In genomic region chr3:42654331-42655201, GRCh38 we compare ENCODE assay signal across 8 cellular contexts. TPM values are rescaled to one million over a fixed set of nuclear protein-coding genes. Genes with fewer than 3 reads are reported as not detected.
DNase-seq lines count a peak whose midpoint lies in the region; ATAC-seq, FAIRE-seq and TF ChIP-seq lines count a peak whose summit lies in the region.

No MANE protein-coding gene starts in this region.

- H3K4me3 ChIP-seq in AG04449 (ENCODE audit: low read depth, low read length) (peak overlapping the region; percentile 78), GM12865 (ENCODE audit: low read depth, low read length) (peak overlapping the region; percentile 34)

- TF ChIP-seq CTCF in AG04449 (IDR thresholded peaks at IDR 0.05; ENCODE audit: insufficient read depth, low read length, missing control alignments) (peak; percentile 41), GM12865 (IDR thresholded peaks at IDR 0.05; ENCODE audit: insufficient read depth, low read depth, low read length, missing control alignments) (no peak)

- H3K27ac Mint-ChIP-seq in stimulated activated naive B cell treated with anti-CD40 and anti-IgM and Interleukin-4, amounts not matched to agents 10 μg/mL and 1 μg/mL and 100 μg/mL, for 72 hours, result no peak overlapping the region

- FAIRE-seq in RCC 7860 (lab: Jason Lieb, UNC), result no peak

- DNase-seq in AG04449 (ENCODE audit: low read depth, low spot score), result no peak
- no peak for DNase-seq in GM12865 (ENCODE audit: low read depth)
- DNase-seq in RCC 7860 (ENCODE audit: low spot score), result peak; percentile 9
- peak; percentile 63 for DNase-seq in dermis blood vessel endothelial cell
- peak; percentile 88 for DNase-seq in left kidney (ENCODE audit: low read depth, low spot score)
- DNase-seq in stimulated activated naive B cell treated with anti-CD40 and anti-IgM and Interleukin-4, amounts not matched to agents 10 μg/mL and 1 μg/mL and 100 μg/mL, for 72 hours, result no peak
- no peak for DNase-seq in cerebellar cortex (ENCODE audit: low spot score)

- POLR2A ChIA-PET in AG04449 (lab: Yijun Ruan, JAX), result interaction anchor here (0.7 kb wide), 1 partner anchor 15 kb away, joined by 3 read pairs; no protein-coding TSS in a partner anchor

- H3K36me3 Mint-ChIP-seq in stimulated activated naive B cell treated with anti-CD40 and anti-IgM and Interleukin-4, amounts not matched to agents 10 μg/mL and 1 μg/mL and 100 μg/mL, for 72 hours, result peaks cover 2% of the 10 kb centered on the region in 2 donors

- H3K27me3 Mint-ChIP-seq in stimulated activated naive B cell treated with anti-CD40 and anti-IgM and Interleukin-4, amounts not matched to agents 10 μg/mL and 1 μg/mL and 100 μg/mL, for 72 hours, result peaks cover 20 to 22% of the 10 kb centered on the region in 2 donors

- H3K4me3 Mint-ChIP-seq in stimulated activated naive B cell treated with anti-CD40 and anti-IgM and Interleukin-4, amounts not matched to agents 10 μg/mL and 1 μg/mL and 100 μg/mL, for 72 hours, result peak overlapping the region in 1 of 2 donors; percentile 58

- peaks cover 15 to 33% of the 10 kb centered on the region in 2 donors for H3K4me1 Mint-ChIP-seq in stimulated activated naive B cell treated with anti-CD40 and anti-IgM and Interleukin-4, amounts not matched to agents 10 μg/mL and 1 μg/mL and 100 μg/mL, for 72 hours

- CTCF ChIA-PET in AG04449 (lab: Yijun Ruan, JAX), result interaction anchor here (0.7 to 2.5 kb wide), 4 partner anchors 11 to 91 kb away, joined by 3 to 9 read pairs (median 4); no protein-coding TSS in a partner anchor

- peak; percentile 44 to 59 for ATAC-seq in stimulated activated naive B cell treated with anti-CD40 and anti-IgM and Interleukin-4, amounts not matched to agents 10 μg/mL and 1 μg/mL and 100 μg/mL, for 72 hours (replicated peaks)
- ATAC-seq in GM19467 (IDR thresholded peaks at IDR 0.05; ENCODE audit: unreplicated experiment), result no peak

- H3K9me3 Mint-ChIP-seq in stimulated activated naive B cell treated with anti-CD40 and anti-IgM and Interleukin-4, amounts not matched to agents 10 μg/mL and 1 μg/mL and 100 μg/mL, for 72 hours, result no peaks in the 10 kb centered on the region

RNA-seq across cellular contexts. Expression of gene ZBTB47, which starts 1.1 kb away (rescaled TPM):
- total RNA-seq in dermis blood vessel endothelial cell, result 13.9 and 19.6 TPM in 2 replicates

RNA-seq across cellular contexts. Expression of gene KLHL40, which starts 30.8 kb away (rescaled TPM):
- total RNA-seq in dermis blood vessel endothelial cell, result 0.17 TPM in 1 of 2 replicates, not detected in the other

RNA-seq across cellular contexts. Expression of gene HHATL, which starts 48.0 kb away (rescaled TPM):
- total RNA-seq in dermis blood vessel endothelial cell, result not detected in 2 replicates

RNA-seq across cellular contexts. Expression of gene NKTR, which starts 54.1 kb away (rescaled TPM):
- 61.7 and 133 TPM in 2 replicates for total RNA-seq in dermis blood vessel endothelial cell

Comparison
In these comparisons a context has a peak if more than half of its experiments do, and no peak if none do; other contexts are left out.
1. DNase-seq: peak in RCC 7860 (single experiment), dermis blood vessel endothelial cell (single experiment) and left kidney (single experiment); none in AG04449 (single experiment), GM12865 (single experiment), stimulated activated naive B cell treated with anti-CD40 and anti-IgM and Interleukin-4, amounts not matched to agents 10 μg/mL and 1 μg/mL and 100 μg/mL, for 72 hours (single experiment) and cerebellar cortex (single experiment).